10 cellular contexts compared by ENCODE assay signal in genomic region chr22:42301072-42301741, GRCh38. TPM values are rescaled to one million over a fixed set of nuclear protein-coding genes. Genes with fewer than 3 reads are reported as not detected.
A peak's percentile ranks its signal among the peaks of the same experiment; 100 is the strongest.
DNase-seq lines count a peak whose midpoint lies in the region; ATAC-seq, FAIRE-seq and TF ChIP-seq lines count a peak whose summit lies in the region.
"Had no signal": no experiment of that assay in that cellular context is flagged by ENCODE, and none has a peak within 500 bp of the region (broad histone marks: within the 10 kb centered on the region; RNA-seq: fewer than 3 reads in every experiment).

No MANE protein-coding gene starts in this region.

- no peak for FAIRE-seq in pancreas (lab: Jason Lieb, UNC)

- intact Hi-C loops in activated naive CD4-positive, alpha-beta T cell treated with anti-CD3 and anti-CD28 coated beads for 36 hours (cut with micrococcal nuclease), result loop anchor here (5.0 kb wide), 1 partner anchor 136 kb away; no protein-coding TSS in a partner anchor
- intact Hi-C loops in transverse colon (cut with DNase I; ENCODE audit: low total_unique reads), result no loop called here
- intact Hi-C loops in pancreas (cut with DNase I), result no loop called here

- no peak for DNase-seq in activated naive CD4-positive, alpha-beta T cell treated with anti-CD3 and anti-CD28 coated beads for 36 hours
- DNase-seq in activated naive CD4-positive, alpha-beta T cell treated with Interleukin-2 at 50 U/mL for 16 hours, result no peak
- DNase-seq in transverse colon (no peak), pancreas (no peak), NCI-H146 treated with DMSO at 0.1 percent for 48 hours (lab: John Stamatoyannopoulos, UW; ENCODE audit: unreplicated experiment) (no peak)
- no peak for DNase-seq in activated CD8-positive, alpha-beta memory T cell treated with anti-CD3 and anti-CD28 coated beads, Interleukin-2, amount 50 U/mL, for 48 hours
- DNase-seq: NCI-H1417, spleen had no signal

- H3K27ac Mint-ChIP-seq in activated naive CD4-positive, alpha-beta T cell treated with anti-CD3 and anti-CD28 coated beads for 36 hours, result peak overlapping the region; percentile 41

- no peak for TF ChIP-seq EP300 in transverse colon (IDR thresholded peaks at IDR 0.05; ENCODE audit: low read depth)

- H2AFZ ChIP-seq in OCI-LY3 (ENCODE audit: low read depth, low read length), result peak overlapping the region; percentile 4; the same call in 1 of the 2 replicates

- H3K27me3 ChIP-seq in OCI-LY3 (ENCODE audit: low read depth, low read length) (peaks cover 24% of the 10 kb centered on the region), transverse colon (no peaks in the 10 kb centered on the region), pancreas (no peaks in the 10 kb centered on the region)

- no peak for TF ChIP-seq POLR2A in transverse colon (IDR thresholded peaks at IDR 0.05)

- no peaks in the 10 kb centered on the region for H3K36me3 Mint-ChIP-seq in activated naive CD4-positive, alpha-beta T cell treated with anti-CD3 and anti-CD28 coated beads for 36 hours (ENCODE audit: low read depth)

- no peaks in the 10 kb centered on the region for H3K9me3 Mint-ChIP-seq in activated naive CD4-positive, alpha-beta T cell treated with anti-CD3 and anti-CD28 coated beads for 36 hours

- no peaks in the 10 kb centered on the region for H3K9me3 ChIP-seq in OCI-LY3 (ENCODE audit: insufficient read depth, low read length)
- H3K9me3 ChIP-seq in transverse colon, result no peaks in the 10 kb centered on the region
- H3K9me3 ChIP-seq in pancreas, result no peaks in the 10 kb centered on the region
- H3K9me3 ChIP-seq: spleen had no signal

- TF ChIP-seq CTCF in OCI-LY3 (IDR thresholded peaks at IDR 0.05; ENCODE audit: low read depth, low read length), result no peak
- no peak for TF ChIP-seq CTCF in transverse colon (IDR thresholded peaks at IDR 0.05)
- no peak for TF ChIP-seq CTCF in pancreas (IDR thresholded peaks at IDR 0.05)

- no peak overlapping the region for H3K4me3 Mint-ChIP-seq in activated naive CD4-positive, alpha-beta T cell treated with anti-CD3 and anti-CD28 coated beads for 36 hours

- ATAC-seq in esophagus mucosa, result peak; percentile 42
- no peak for ATAC-seq in pancreas

- H3K4me1 Mint-ChIP-seq in activated naive CD4-positive, alpha-beta T cell treated with anti-CD3 and anti-CD28 coated beads for 36 hours (ENCODE audit: low read depth), result peaks cover 81% of the 10 kb centered on the region

- no peaks in the 10 kb centered on the region for H4K20me1 ChIP-seq in OCI-LY3 (ENCODE audit: insufficient read depth, low read length)

- H3K36me3 ChIP-seq in OCI-LY3 (replicated peaks; ENCODE audit: low read depth, low read length) (no peaks in the 10 kb centered on the region), transverse colon (no peaks in the 10 kb centered on the region), pancreas (no peaks in the 10 kb centered on the region)
- H3K36me3 ChIP-seq: spleen had no signal

- H3K79me2 ChIP-seq in OCI-LY3 (ENCODE audit: low read length), result no peaks in the 10 kb centered on the region

- CTCF ChIA-PET in activated naive CD4-positive, alpha-beta T cell treated with anti-CD3 and anti-CD28 coated beads for 36 hours (lab: Charles Lee), result interaction anchor here (1.5 kb wide), 1 partner anchor 11 kb away, joined by 3 read pairs; no protein-coding TSS in a partner anchor

- peak overlapping the region; percentile 73; the same call in 1 of the 2 replicates for H3K9ac ChIP-seq in OCI-LY3 (ENCODE audit: low read length)

- 52% methylated on average over 13 of the region's 13 CpGs; no CpG with 5 or more reads in 1 of the 2 donors for WGBS in transverse colon (ENCODE audit: low coverage in 1 of 2), 2 donors
- 77 to 86% methylated on average over 13 of the region's 13 CpGs for WGBS in pancreas, 2 donors

- H3K4me2 ChIP-seq in OCI-LY3 (ENCODE audit: low read length), result peak overlapping the region; percentile 96

- H3K4me1 ChIP-seq in OCI-LY3 (ENCODE audit: low read length) (peaks cover 25% of the 10 kb centered on the region), transverse colon (peaks cover 16 to 43% (median 38%) of the 10 kb centered on the region in 4 donors), pancreas (peaks cover 0 to 4% (median 0%) of the 10 kb centered on the region in 3 donors)

- peak overlapping the region; percentile 72 for H3K4me3 ChIP-seq in OCI-LY3 (ENCODE audit: low read length)
- H3K4me3 ChIP-seq in transverse colon, result no peak overlapping the region
- H3K4me3 ChIP-seq in pancreas, result no peak overlapping the region

- H3K27me3 Mint-ChIP-seq in activated naive CD4-positive, alpha-beta T cell treated with anti-CD3 and anti-CD28 coated beads for 36 hours (ENCODE audit: low read depth), result no peaks in the 10 kb centered on the region

- 0 out of 2 replicates have a peak overlapping the region, but pooled peaks have one; percentile 4 for H3K27ac ChIP-seq in OCI-LY3 (ENCODE audit: low read length)
- H3K27ac ChIP-seq in transverse colon, result peak overlapping the region in 3 of 4 donors; percentile 5 to 55 (median 48)
- no peak overlapping the region for H3K27ac ChIP-seq in pancreas

- in situ Hi-C loops in transverse colon (cut with MboI; ENCODE audit: low pct_ligation_motif_present in 1 of 4, low pct_unique_long_range_greater_than_20kb in 1 of 4, low sequenced_read_pairs in 3 of 4), result no loop called here

RNA-seq across cellular contexts. Expression of gene TCF20, which starts 30.8 kb away (rescaled TPM):
- total RNA-seq in activated naive CD4-positive, alpha-beta T cell treated with anti-CD3 and anti-CD28 coated beads for 36 hours, result 10 to 100 TPM; 59.2 to 60.0 TPM
- total RNA-seq in esophagus mucosa, result 40.7 TPM
- total RNA-seq in transverse colon, result 10 to 100 TPM; 30.3 to 43.7 (median 42.3) TPM
- total RNA-seq in pancreas, result 10 to 100 TPM; 15.8 to 28.3 (median 17.8) TPM
- polyA plus RNA-seq in pancreas, result 1 to 10 TPM; 7.8 to 8.1 TPM

Comparison
In these comparisons a context has a peak if more than half of its experiments do, and no peak if none do; other contexts are left out.
1. H3K27ac ChIP-seq: peak in OCI-LY3 (single experiment) and transverse colon (3 of 4); none in pancreas (0 of 4).